In genomic region chr18:10892801-10893595, GRCh38 we compare ENCODE assay signal across 17 cellular contexts.
DNase-seq lines count a peak whose midpoint lies in the region; TF ChIP-seq lines count a peak whose summit lies in the region.
"Had no signal": no experiment of that assay in that cellular context is flagged by ENCODE, and none has a peak within 500 bp of the region (broad histone marks: within the 10 kb centered on the region; RNA-seq: fewer than 3 reads in every experiment).

No MANE protein-coding gene starts in this region.

- H3K4me3 ChIP-seq in mesenchymal stem cell (ENCODE audit: insufficient read depth in 1 of 2, low read depth in 1 of 2, low read length in 2 of 2) = no peak overlapping the region
- H3K4me3 ChIP-seq in BE2C (ENCODE audit: low read depth, low read length) = no peak overlapping the region
- H3K4me3 ChIP-seq: K562, suprapubic skin had no signal

- H3K36me3 ChIP-seq in mesenchymal stem cell (ENCODE audit: control insufficient read depth in 1 of 2, insufficient read depth in 2 of 2, low read depth in 1 of 2, low read length in 2 of 2) = no peaks in the 10 kb centered on the region
- no peaks in the 10 kb centered on the region for H3K36me3 ChIP-seq in BE2C
- H3K36me3 ChIP-seq: suprapubic skin had no signal

- H3K4me1 ChIP-seq in mesenchymal stem cell (ENCODE audit: control insufficient read depth, insufficient read depth, low read depth, low read length) = no peaks in the 10 kb centered on the region
- no peaks in the 10 kb centered on the region for H3K4me1 ChIP-seq in BE2C
- H3K4me1 ChIP-seq: suprapubic skin had no signal

- no peak overlapping the region for H2BK5ac ChIP-seq in mesenchymal stem cell (ENCODE audit: low read depth, low read length, poor library complexity, severe bottlenecking)

- 68% methylated on average over 1 of the region's 3 CpGs for WGBS in mesenchymal stem cell

- H2AFZ ChIP-seq in mesenchymal stem cell (ENCODE audit: low read depth, low read length) = no peak overlapping the region

- no peaks in the 10 kb centered on the region for H3K9me3 ChIP-seq in mesenchymal stem cell (ENCODE audit: control insufficient read depth, low read length)
- no peaks in the 10 kb centered on the region for H3K9me3 ChIP-seq in BE2C
- H3K9me3 ChIP-seq: suprapubic skin had no signal

- H2BK120ac ChIP-seq in mesenchymal stem cell (ENCODE audit: low read depth, low read length) = no peak overlapping the region

- peak overlapping the region in 1 of 2 experiments; percentile 86 for H3K14ac ChIP-seq in mesenchymal stem cell (ENCODE audit: low read length in 2 of 2)

- H4K91ac ChIP-seq in mesenchymal stem cell (ENCODE audit: low read length) = no peak overlapping the region

- H3K23ac ChIP-seq in mesenchymal stem cell (ENCODE audit: low read length in 2 of 2) = no peak overlapping the region

- peak overlapping the region in 1 of 2 experiments; percentile 66 for H3K4ac ChIP-seq in mesenchymal stem cell (ENCODE audit: low read depth in 1 of 2, low read length in 2 of 2)

- peak; percentile 14 for DNase-seq in Caki2 (ENCODE audit: low read depth)
- DNase-seq in NCI-H1930 (lab: John Stamatoyannopoulos, UW) = peak; percentile 26 to 42
- peak; percentile 76 for DNase-seq in amniotic epithelial cell (ENCODE audit: low read depth)
- DNase-seq in mesenchymal stem cell = peak; percentile 67
- DNase-seq in NCI-H2081 (lab: John Stamatoyannopoulos, UW) = no peak
- no peak for DNase-seq in BE2C
- DNase-seq in substantia nigra (lab: John Stamatoyannopoulos, UW) = no peak
- DNase-seq in NCI-H2227 treated with DMSO at 0.1 percent for 48 hours (lab: John Stamatoyannopoulos, UW) = no peak
- DNase-seq: activated CD4-positive, alpha-beta T cell treated with anti-CD3 and anti-CD28 coated beads for 36 hours; CD4-positive, alpha-beta memory T cell; dermis blood vessel endothelial cell; NCI-H2029 treated with DMSO at 0.1 percent for 48 hours; NCI-H82; nucleus accumbens; retina had no signal

- H2AK5ac ChIP-seq in mesenchymal stem cell (ENCODE audit: low read length, severe bottlenecking) = no peak overlapping the region

- H3K27me3 ChIP-seq in mesenchymal stem cell (ENCODE audit: control insufficient read depth in 1 of 2, insufficient read depth in 1 of 2, low read length in 2 of 2) = peaks cover 0 to 6% of the 10 kb centered on the region in 2 experiments
- H3K27me3 ChIP-seq in BE2C = no peaks in the 10 kb centered on the region
- H3K27me3 ChIP-seq: suprapubic skin had no signal

- H3K27ac ChIP-seq in mesenchymal stem cell (ENCODE audit: low read length, poor library complexity, severe bottlenecking) = no peak overlapping the region
- H3K27ac ChIP-seq in substantia nigra (ENCODE audit: low read depth, low read length, poor library complexity, severe bottlenecking) = no peak overlapping the region
- H3K27ac ChIP-seq: suprapubic skin had no signal

- no peak overlapping the region for H4K8ac ChIP-seq in mesenchymal stem cell (ENCODE audit: low read length)

- H2BK12ac ChIP-seq in mesenchymal stem cell (ENCODE audit: low read length in 2 of 2) = peak overlapping the region in 1 of 2 experiments; percentile 37

- H2BK15ac ChIP-seq in mesenchymal stem cell (ENCODE audit: low read depth, poor library complexity, severe bottlenecking) = no peak overlapping the region

- TF ChIP-seq CTCF in BE2C (IDR thresholded peaks at IDR 0.05; ENCODE audit: low read depth, low read length) = no peak

- no peak overlapping the region for H3K9ac ChIP-seq in mesenchymal stem cell (ENCODE audit: low read length)

- peak overlapping the region; percentile 78 to 89 for H3K18ac ChIP-seq in mesenchymal stem cell (ENCODE audit: low read depth in 1 of 2, low read length in 2 of 2)

- H3K4me2 ChIP-seq in mesenchymal stem cell (ENCODE audit: low read length, poor library complexity, severe bottlenecking) = no peak overlapping the region

- H3K79me1 ChIP-seq in mesenchymal stem cell (replicated peaks; ENCODE audit: low read length, poor library complexity, severe bottlenecking) = no peaks in the 10 kb centered on the region

- in situ Hi-C loops in Caki2 (cut with HindIII; ENCODE audit: low pct_unique_long_range_greater_than_20kb, low sequenced_read_pairs) = no loop called here

Comparison
In these comparisons a context has a peak if more than half of its experiments do, and no peak if none do; other contexts are left out.
1. DNase-seq: peak in Caki2 (single experiment), NCI-H1930 (2 of 2), amniotic epithelial cell (single experiment) and mesenchymal stem cell (single experiment); none in NCI-H2081 (0 of 2), BE2C (single experiment), substantia nigra (0 of 49) and NCI-H2227 treated with DMSO at 0.1 percent for 48 hours (single experiment).